13 cellular contexts compared by ENCODE assay signal in the genomic region with DNA sequence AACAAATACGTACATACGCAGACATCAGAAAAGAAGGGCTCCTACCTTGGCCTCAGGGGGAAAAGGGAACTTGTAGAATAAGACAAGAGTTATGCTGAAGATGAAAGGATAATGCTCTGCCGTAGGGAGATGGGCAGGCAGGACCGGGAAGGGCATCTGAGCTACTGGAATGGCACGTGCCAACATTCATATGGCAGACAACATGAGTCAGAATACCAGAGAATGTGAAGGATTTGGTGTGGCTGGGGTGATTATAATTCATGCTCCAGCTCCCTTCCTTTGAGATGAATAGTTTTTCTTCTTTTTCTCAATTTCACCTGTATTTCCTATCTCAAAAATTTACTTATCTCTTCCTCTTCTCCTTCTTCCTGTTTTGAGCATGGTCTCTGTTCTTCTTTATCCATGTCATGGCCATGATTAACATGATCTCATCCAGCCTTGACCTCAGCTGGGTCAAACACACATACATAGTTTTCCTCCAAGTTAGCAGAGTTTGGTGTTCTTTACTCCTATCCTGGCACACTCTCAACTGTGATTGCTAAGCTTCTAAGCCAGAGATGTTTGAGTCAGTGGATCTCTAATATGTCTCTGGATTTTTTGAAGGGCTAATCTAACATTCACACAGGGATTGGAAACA.
DNase-seq lines count a peak whose midpoint lies in the region; ATAC-seq and TF ChIP-seq lines count a peak whose summit lies in the region.
"Had no signal": no experiment of that assay in that cellular context is flagged by ENCODE, and none has a peak within 500 bp of the region (broad histone marks: within the 10 kb centered on the region; RNA-seq: fewer than 3 reads in every experiment).

No MANE protein-coding gene starts in this region.

- peak overlapping the region; percentile 85 for H3K27ac Mint-ChIP-seq in activated naive CD4-positive, alpha-beta T cell treated with anti-CD3 and anti-CD28 coated beads, Interleukin-2, amount 50 U/mL, for 24 hours

- 73 to 75% methylated on average over 5 of the region's 5 CpGs for WGBS in aorta, 2 donors

- H3K9me3 ChIP-seq in ascending aorta: no peaks in the 10 kb centered on the region
- no peaks in the 10 kb centered on the region for H3K9me3 ChIP-seq in aorta (ENCODE audit: control insufficient read depth, low read length)
- no peaks in the 10 kb centered on the region for H3K9me3 ChIP-seq in left lung
- H3K9me3 ChIP-seq: uterus had no signal

- no peak overlapping the region for H3K4me3 ChIP-seq in ascending aorta
- no peak overlapping the region for H3K4me3 ChIP-seq in aorta (ENCODE audit: low read length in 2 of 2)
- no peak overlapping the region for H3K4me3 ChIP-seq in left lung
- H3K4me3 ChIP-seq: uterus had no signal

- TF ChIP-seq CTCF in ascending aorta (IDR thresholded peaks at IDR 0.05) (no peak), left lung (IDR thresholded peaks at IDR 0.05) (no peak)

- H3K27me3 Mint-ChIP-seq in activated naive CD4-positive, alpha-beta T cell treated with anti-CD3 and anti-CD28 coated beads, Interleukin-2, amount 50 U/mL, for 24 hours: no peaks in the 10 kb centered on the region

- H3K4me1 ChIP-seq in ascending aorta (peaks cover 7 to 46% of the 10 kb centered on the region in 2 donors), aorta (ENCODE audit: control insufficient read depth in 1 of 2, insufficient read depth in 2 of 2, low read length in 2 of 2) (peaks cover 10 to 25% of the 10 kb centered on the region in 2 donors), left lung (peaks cover 0 to 16% of the 10 kb centered on the region in 2 donors)

- H3K36me3 Mint-ChIP-seq in activated naive CD4-positive, alpha-beta T cell treated with anti-CD3 and anti-CD28 coated beads, Interleukin-2, amount 50 U/mL, for 24 hours: peaks cover 32% of the 10 kb centered on the region

- no peak for ATAC-seq in aorta (ENCODE audit: low FRiP score)
- no peak for ATAC-seq in HG03135 (IDR thresholded peaks at IDR 0.05; ENCODE audit: unreplicated experiment)
- no peak for ATAC-seq in left lung
- ATAC-seq: esophagus mucosa, Panc1 had no signal

- intact Hi-C loops in ascending aorta (cut with DNase I) (no loop called here), aorta (cut with DNase I) (no loop called here), left lung (cut with DNase I) (no loop called here)

- peaks cover 4% of the 10 kb centered on the region for H3K9me3 Mint-ChIP-seq in activated naive CD4-positive, alpha-beta T cell treated with anti-CD3 and anti-CD28 coated beads, Interleukin-2, amount 50 U/mL, for 24 hours

- peak overlapping the region; percentile 55 to 57 for H3K27ac ChIP-seq in ascending aorta
- peak overlapping the region; percentile 38 to 50 for H3K27ac ChIP-seq in aorta (ENCODE audit: low read depth in 1 of 2, low read length in 2 of 2)
- H3K27ac ChIP-seq in left lung: no peak overlapping the region

- no peaks in the 10 kb centered on the region for H3K36me3 ChIP-seq in ascending aorta
- H3K36me3 ChIP-seq in aorta (ENCODE audit: control insufficient read depth in 1 of 2, insufficient read depth in 2 of 2, low read length in 1 of 2): no peaks in the 10 kb centered on the region
- no peaks in the 10 kb centered on the region for H3K36me3 ChIP-seq in left lung
- H3K36me3 ChIP-seq: uterus had no signal

- no peak for DNase-seq in activated naive CD4-positive, alpha-beta T cell treated with Interleukin-2 at 50 U/mL for 16 hours
- no peak for DNase-seq in ascending aorta (ENCODE audit: low spot score in 2 of 2)
- peak; percentile 28 for DNase-seq in kidney tubule cell (ENCODE audit: low spot score)
- no peak for DNase-seq in aorta
- no peak for DNase-seq in Ammon's horn (ENCODE audit: low spot score)
- DNase-seq in left lung: no peak
- DNase-seq: activated CD8-positive, alpha-beta memory T cell treated with anti-CD3 and anti-CD28 coated beads, Interleukin-2, amount 50 U/mL, for 48 hours; T-helper 9 cell; uterus had no signal

- peak overlapping the region; percentile 60 for H3K4me3 Mint-ChIP-seq in activated naive CD4-positive, alpha-beta T cell treated with anti-CD3 and anti-CD28 coated beads, Interleukin-2, amount 50 U/mL, for 24 hours

- no peaks in the 10 kb centered on the region for H3K27me3 ChIP-seq in ascending aorta
- no peaks in the 10 kb centered on the region for H3K27me3 ChIP-seq in aorta (ENCODE audit: control insufficient read depth in 1 of 2, insufficient read depth in 2 of 2, low read length in 1 of 2)
- no peaks in the 10 kb centered on the region for H3K27me3 ChIP-seq in left lung
- H3K27me3 ChIP-seq: uterus had no signal

- peaks cover 97% of the 10 kb centered on the region for H3K4me1 Mint-ChIP-seq in activated naive CD4-positive, alpha-beta T cell treated with anti-CD3 and anti-CD28 coated beads, Interleukin-2, amount 50 U/mL, for 24 hours

Comparison
In these comparisons a context has a peak if more than half of its experiments do, and no peak if none do; other contexts are left out.
1. H3K27ac ChIP-seq: peak in ascending aorta (2 of 2) and aorta (2 of 2); none in left lung (0 of 2).